In the genomic region with DNA sequence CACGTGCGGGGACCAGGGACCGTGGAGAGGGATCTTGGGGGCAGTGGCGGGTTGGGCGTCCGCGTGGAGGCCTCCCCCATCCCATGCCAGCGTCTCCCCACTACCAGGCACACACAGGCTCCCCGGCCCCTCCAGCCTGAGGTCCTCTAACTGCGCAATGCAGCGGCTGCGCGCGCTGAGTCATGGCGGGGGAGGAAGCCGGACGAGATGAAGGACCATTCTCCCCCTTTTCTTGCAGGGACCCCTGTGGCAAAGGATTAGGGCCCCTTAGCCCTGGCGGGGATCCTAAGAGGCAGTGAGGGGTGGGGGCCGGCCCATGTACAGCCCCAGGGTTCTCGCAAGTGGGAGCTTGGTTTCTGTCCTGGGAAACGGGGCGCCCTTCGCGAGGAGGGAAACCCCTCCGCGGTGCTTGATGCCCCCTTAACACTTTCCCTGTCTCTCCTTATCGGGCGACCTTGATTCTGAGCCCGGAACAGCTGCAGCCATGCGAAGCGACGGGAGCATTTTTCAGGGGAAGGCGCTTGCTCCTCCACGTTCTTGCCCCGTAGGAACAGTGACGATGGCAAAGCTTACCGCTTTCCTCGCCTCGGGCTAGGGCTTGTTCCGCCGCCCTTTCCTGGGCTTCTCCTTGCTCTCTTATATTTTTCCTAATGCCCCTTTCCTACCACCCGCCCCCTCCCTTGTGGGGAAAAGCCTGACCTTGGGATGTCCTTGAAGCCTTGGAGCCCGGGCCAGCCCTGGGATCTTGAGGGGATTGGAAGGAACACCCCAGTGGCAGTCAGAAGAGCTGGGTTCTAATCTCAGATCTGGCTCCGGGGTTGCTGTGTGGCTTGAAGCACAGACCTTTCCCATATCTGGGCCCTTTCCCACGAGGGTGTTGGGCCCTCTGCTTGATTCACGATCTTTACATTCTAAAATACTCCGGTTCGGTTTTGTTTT, we compare ENCODE assay signal across 1 cellular context.
TF ChIP-seq lines count a peak whose summit lies in the region.

No MANE protein-coding gene starts in this region.

TF ChIP-seq in HepG2, 621 proteins besides CTCF, POLR2A, EP300 and RAD21 (continued from another document and continues in another):
- TF ChIP-seq, protein P1, sequence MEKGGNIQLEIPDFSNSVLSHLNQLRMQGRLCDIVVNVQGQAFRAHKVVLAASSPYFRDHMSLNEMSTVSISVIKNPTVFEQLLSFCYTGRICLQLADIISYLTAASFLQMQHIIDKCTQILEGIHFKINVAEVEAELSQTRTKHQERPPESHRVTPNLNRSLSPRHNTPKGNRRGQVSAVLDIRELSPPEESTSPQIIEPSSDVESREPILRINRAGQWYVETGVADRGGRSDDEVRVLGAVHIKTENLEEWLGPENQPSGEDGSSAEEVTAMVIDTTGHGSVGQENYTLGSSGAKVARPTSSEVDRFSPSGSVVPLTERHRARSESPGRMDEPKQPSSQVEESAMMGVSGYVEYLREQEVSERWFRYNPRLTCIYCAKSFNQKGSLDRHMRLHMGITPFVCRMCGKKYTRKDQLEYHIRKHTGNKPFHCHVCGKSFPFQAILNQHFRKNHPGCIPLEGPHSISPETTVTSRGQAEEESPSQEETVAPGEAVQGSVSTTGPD (CRISPR knock-in tag; IDR thresholded peaks at IDR 0.05), result no peak
- no peak for TF ChIP-seq HNRNPK (IDR thresholded peaks at IDR 0.05; ENCODE audit: low read depth, low read length, poor library complexity, severe bottlenecking)
- TF ChIP-seq SMYD3 (CRISPR knock-in tag; IDR thresholded peaks at IDR 0.05), result no peak
- no peak for TF ChIP-seq PHF5A (CRISPR knock-in tag; IDR thresholded peaks at IDR 0.05; ENCODE audit: low read depth, unreplicated experiment)
- no peak for TF ChIP-seq ZNF772 (CRISPR knock-in tag; IDR thresholded peaks at IDR 0.05)
- peak; percentile 2; the same call in 1 of the 2 replicates for TF ChIP-seq ZSCAN31 (CRISPR knock-in tag; IDR thresholded peaks at IDR 0.05; ENCODE audit: low read depth)
- TF ChIP-seq ZNF510 (CRISPR knock-in tag; IDR thresholded peaks at IDR 0.05; ENCODE audit: low read depth), result no peak
- TF ChIP-seq POLR2AphosphoS5 (IDR thresholded peaks at IDR 0.05; ENCODE audit: low read depth, low read length), result no peak
- no peak for TF ChIP-seq ZNF7 (CRISPR knock-in tag; IDR thresholded peaks at IDR 0.05)
- TF ChIP-seq BORCS8-MEF2B (CRISPR knock-in tag; IDR thresholded peaks at IDR 0.05), result peak; percentile 14; the same call in 1 of the 2 replicates
- TF ChIP-seq, protein P2, sequence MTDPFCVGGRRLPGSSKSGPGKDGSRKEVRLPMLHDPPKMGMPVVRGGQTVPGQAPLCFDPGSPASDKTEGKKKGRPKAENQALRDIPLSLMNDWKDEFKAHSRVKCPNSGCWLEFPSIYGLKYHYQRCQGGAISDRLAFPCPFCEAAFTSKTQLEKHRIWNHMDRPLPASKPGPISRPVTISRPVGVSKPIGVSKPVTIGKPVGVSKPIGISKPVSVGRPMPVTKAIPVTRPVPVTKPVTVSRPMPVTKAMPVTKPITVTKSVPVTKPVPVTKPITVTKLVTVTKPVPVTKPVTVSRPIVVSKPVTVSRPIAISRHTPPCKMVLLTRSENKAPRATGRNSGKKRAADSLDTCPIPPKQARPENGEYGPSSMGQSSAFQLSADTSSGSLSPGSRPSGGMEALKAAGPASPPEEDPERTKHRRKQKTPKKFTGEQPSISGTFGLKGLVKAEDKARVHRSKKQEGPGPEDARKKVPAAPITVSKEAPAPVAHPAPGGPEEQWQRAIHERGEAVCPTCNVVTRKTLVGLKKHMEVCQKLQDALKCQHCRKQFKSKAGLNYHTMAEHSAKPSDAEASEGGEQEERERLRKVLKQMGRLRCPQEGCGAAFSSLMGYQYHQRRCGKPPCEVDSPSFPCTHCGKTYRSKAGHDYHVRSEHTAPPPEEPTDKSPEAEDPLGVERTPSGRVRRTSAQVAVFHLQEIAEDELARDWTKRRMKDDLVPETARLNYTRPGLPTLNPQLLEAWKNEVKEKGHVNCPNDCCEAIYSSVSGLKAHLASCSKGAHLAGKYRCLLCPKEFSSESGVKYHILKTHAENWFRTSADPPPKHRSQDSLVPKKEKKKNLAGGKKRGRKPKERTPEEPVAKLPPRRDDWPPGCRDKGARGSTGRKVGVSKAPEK (CRISPR knock-in tag; IDR thresholded peaks at IDR 0.05; ENCODE audit: borderline replicate concordance), result no peak
- 0 out of 2 replicates have a peak, but pooled peaks have one; percentile 67 for TF ChIP-seq ZNF841 (CRISPR knock-in tag; IDR thresholded peaks at IDR 0.05; ENCODE audit: borderline replicate concordance)
- TF ChIP-seq, protein P3, sequence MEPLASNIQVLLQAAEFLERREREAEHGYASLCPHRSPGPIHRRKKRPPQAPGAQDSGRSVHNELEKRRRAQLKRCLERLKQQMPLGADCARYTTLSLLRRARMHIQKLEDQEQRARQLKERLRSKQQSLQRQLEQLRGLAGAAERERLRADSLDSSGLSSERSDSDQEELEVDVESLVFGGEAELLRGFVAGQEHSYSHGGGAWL (CRISPR knock-in tag; IDR thresholded peaks at IDR 0.05), result no peak
- TF ChIP-seq TRIM24 (CRISPR knock-in tag; IDR thresholded peaks at IDR 0.05), result no peak
- TF ChIP-seq ZNF549 (CRISPR knock-in tag; IDR thresholded peaks at IDR 0.05), result no peak
- TF ChIP-seq GATAD1 (CRISPR knock-in tag; IDR thresholded peaks at IDR 0.05), result no peak
- no peak for TF ChIP-seq ZNF496 (CRISPR knock-in tag; IDR thresholded peaks at IDR 0.05; ENCODE audit: insufficient replicate concordance)
- TF ChIP-seq, protein P4, sequence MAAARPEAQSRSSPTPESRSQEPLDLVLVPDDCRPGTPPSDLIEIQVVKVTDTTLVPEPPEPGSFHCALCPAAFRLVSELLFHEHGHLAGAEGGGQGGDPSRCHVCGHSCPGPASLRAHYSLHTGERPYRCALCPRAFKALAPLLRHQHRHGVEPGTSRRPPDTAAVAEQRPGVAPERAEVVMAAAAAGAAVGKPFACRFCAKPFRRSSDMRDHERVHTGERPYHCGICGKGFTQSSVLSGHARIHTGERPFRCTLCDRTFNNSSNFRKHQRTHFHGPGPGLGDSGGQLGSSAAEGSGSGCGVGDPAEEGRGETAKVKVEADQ (CRISPR knock-in tag; IDR thresholded peaks at IDR 0.05; ENCODE audit: borderline replicate concordance), result peak; percentile 29; the same call in 1 of the 2 replicates
- TF ChIP-seq, protein P5, sequence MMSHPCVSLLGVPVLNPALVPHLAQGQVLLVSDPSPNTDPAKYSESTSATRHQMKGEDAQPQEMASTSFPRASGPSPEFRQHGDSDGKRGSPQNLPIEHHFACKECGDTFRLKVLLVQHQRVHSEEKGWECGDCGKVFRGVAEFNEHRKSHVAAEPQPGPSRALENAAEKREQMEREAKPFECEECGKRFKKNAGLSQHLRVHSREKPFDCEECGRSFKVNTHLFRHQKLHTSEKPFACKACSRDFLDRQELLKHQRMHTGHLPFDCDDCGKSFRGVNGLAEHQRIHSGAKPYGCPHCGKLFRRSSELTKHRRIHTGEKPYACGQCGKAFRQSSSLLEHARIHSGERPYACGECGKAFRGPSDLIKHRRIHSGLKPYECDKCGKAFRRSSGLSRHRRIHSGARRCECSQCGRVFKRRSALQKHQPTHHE (CRISPR knock-in tag; IDR thresholded peaks at IDR 0.05; ENCODE audit: borderline replicate concordance), result 0 out of 2 replicates have a peak, but pooled peaks have one; percentile 0
- peak; percentile 60 for TF ChIP-seq SRSF1 (optimal IDR thresholded peaks at IDR 0.05; ENCODE audit: low read depth, low read length)
- peak; percentile 79 for TF ChIP-seq JUNB (CRISPR knock-in tag; IDR thresholded peaks at IDR 0.05; ENCODE audit: borderline replicate concordance)
- TF ChIP-seq, protein P6, sequence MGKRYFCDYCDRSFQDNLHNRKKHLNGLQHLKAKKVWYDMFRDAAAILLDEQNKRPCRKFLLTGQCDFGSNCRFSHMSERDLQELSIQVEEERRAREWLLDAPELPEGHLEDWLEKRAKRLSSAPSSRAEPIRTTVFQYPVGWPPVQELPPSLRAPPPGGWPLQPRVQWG (CRISPR knock-in tag; IDR thresholded peaks at IDR 0.05; ENCODE audit: borderline replicate concordance, low read depth), result no peak
- no peak for TF ChIP-seq HMG20B (CRISPR knock-in tag; conservative IDR thresholded peaks at IDR 0.05)
- TF ChIP-seq, protein P7, sequence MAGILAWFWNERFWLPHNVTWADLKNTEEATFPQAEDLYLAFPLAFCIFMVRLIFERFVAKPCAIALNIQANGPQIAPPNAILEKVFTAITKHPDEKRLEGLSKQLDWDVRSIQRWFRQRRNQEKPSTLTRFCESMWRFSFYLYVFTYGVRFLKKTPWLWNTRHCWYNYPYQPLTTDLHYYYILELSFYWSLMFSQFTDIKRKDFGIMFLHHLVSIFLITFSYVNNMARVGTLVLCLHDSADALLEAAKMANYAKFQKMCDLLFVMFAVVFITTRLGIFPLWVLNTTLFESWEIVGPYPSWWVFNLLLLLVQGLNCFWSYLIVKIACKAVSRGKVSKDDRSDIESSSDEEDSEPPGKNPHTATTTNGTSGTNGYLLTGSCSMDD (CRISPR knock-in tag; IDR thresholded peaks at IDR 0.05), result 0 out of 2 replicates have a peak, but pooled peaks have one; percentile 31
- TF ChIP-seq ZNF570 (CRISPR knock-in tag; IDR thresholded peaks at IDR 0.05; ENCODE audit: borderline replicate concordance), result no peak
- TF ChIP-seq, protein P8, sequence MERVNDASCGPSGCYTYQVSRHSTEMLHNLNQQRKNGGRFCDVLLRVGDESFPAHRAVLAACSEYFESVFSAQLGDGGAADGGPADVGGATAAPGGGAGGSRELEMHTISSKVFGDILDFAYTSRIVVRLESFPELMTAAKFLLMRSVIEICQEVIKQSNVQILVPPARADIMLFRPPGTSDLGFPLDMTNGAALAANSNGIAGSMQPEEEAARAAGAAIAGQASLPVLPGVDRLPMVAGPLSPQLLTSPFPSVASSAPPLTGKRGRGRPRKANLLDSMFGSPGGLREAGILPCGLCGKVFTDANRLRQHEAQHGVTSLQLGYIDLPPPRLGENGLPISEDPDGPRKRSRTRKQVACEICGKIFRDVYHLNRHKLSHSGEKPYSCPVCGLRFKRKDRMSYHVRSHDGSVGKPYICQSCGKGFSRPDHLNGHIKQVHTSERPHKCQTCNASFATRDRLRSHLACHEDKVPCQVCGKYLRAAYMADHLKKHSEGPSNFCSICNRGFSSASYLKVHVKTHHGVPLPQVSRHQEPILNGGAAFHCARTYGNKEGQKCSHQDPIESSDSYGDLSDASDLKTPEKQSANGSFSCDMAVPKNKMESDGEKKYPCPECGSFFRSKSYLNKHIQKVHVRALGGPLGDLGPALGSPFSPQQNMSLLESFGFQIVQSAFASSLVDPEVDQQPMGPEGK (CRISPR knock-in tag; IDR thresholded peaks at IDR 0.05), result no peak
- TF ChIP-seq, protein P9, sequence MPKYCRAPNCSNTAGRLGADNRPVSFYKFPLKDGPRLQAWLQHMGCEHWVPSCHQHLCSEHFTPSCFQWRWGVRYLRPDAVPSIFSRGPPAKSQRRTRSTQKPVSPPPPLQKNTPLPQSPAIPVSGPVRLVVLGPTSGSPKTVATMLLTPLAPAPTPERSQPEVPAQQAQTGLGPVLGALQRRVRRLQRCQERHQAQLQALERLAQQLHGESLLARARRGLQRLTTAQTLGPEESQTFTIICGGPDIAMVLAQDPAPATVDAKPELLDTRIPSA (CRISPR knock-in tag; IDR thresholded peaks at IDR 0.05; ENCODE audit: borderline replicate concordance), result peak; percentile 48; the same call in 1 of the 2 replicates
- no peak for TF ChIP-seq SAP130 (CRISPR knock-in tag; IDR thresholded peaks at IDR 0.05; ENCODE audit: low read depth)
- no peak; the same call in 1 of the 2 replicates for TF ChIP-seq RBFOX2 (IDR thresholded peaks at IDR 0.05; ENCODE audit: low read depth, low read length)
- no peak for TF ChIP-seq ZNF326 (CRISPR knock-in tag; IDR thresholded peaks at IDR 0.05; ENCODE audit: borderline replicate concordance)
- TF ChIP-seq ZNF234 (CRISPR knock-in tag; conservative IDR thresholded peaks at IDR 0.05), result no peak
- TF ChIP-seq, protein P10, sequence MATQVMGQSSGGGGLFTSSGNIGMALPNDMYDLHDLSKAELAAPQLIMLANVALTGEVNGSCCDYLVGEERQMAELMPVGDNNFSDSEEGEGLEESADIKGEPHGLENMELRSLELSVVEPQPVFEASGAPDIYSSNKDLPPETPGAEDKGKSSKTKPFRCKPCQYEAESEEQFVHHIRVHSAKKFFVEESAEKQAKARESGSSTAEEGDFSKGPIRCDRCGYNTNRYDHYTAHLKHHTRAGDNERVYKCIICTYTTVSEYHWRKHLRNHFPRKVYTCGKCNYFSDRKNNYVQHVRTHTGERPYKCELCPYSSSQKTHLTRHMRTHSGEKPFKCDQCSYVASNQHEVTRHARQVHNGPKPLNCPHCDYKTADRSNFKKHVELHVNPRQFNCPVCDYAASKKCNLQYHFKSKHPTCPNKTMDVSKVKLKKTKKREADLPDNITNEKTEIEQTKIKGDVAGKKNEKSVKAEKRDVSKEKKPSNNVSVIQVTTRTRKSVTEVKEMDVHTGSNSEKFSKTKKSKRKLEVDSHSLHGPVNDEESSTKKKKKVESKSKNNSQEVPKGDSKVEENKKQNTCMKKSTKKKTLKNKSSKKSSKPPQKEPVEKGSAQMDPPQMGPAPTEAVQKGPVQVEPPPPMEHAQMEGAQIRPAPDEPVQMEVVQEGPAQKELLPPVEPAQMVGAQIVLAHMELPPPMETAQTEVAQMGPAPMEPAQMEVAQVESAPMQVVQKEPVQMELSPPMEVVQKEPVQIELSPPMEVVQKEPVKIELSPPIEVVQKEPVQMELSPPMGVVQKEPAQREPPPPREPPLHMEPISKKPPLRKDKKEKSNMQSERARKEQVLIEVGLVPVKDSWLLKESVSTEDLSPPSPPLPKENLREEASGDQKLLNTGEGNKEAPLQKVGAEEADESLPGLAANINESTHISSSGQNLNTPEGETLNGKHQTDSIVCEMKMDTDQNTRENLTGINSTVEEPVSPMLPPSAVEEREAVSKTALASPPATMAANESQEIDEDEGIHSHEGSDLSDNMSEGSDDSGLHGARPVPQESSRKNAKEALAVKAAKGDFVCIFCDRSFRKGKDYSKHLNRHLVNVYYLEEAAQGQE (IDR thresholded peaks at IDR 0.05; ENCODE audit: borderline replicate concordance in 1 of 2, low read depth in 1 of 2, low read length in 2 of 2), result no peak
- TF ChIP-seq, protein P11, sequence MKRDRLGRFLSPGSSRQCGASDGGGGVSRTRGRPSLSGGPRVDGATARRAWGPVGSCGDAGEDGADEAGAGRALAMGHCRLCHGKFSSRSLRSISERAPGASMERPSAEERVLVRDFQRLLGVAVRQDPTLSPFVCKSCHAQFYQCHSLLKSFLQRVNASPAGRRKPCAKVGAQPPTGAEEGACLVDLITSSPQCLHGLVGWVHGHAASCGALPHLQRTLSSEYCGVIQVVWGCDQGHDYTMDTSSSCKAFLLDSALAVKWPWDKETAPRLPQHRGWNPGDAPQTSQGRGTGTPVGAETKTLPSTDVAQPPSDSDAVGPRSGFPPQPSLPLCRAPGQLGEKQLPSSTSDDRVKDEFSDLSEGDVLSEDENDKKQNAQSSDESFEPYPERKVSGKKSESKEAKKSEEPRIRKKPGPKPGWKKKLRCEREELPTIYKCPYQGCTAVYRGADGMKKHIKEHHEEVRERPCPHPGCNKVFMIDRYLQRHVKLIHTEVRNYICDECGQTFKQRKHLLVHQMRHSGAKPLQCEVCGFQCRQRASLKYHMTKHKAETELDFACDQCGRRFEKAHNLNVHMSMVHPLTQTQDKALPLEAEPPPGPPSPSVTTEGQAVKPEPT (CRISPR knock-in tag; IDR thresholded peaks at IDR 0.05; ENCODE audit: low read depth), result no peak
- no peak for TF ChIP-seq SCMH1 (CRISPR knock-in tag; IDR thresholded peaks at IDR 0.05; ENCODE audit: borderline replicate concordance)
- no peak; the same call in 1 of the 2 replicates for TF ChIP-seq RXRB (CRISPR knock-in tag; IDR thresholded peaks at IDR 0.05; ENCODE audit: borderline replicate concordance)
- no peak for TF ChIP-seq ZNF780A (CRISPR knock-in tag; IDR thresholded peaks at IDR 0.05)
- peak; percentile 80; the same call in 1 of the 2 replicates for TF ChIP-seq ZNF75D (CRISPR knock-in tag; IDR thresholded peaks at IDR 0.05; ENCODE audit: borderline replicate concordance)
